In genomic region chr11:67488155-67488480, GRCh38 we compare ENCODE assay signal across 20 cellular contexts. TPM values are rescaled to one million over a fixed set of nuclear protein-coding genes. Genes with fewer than 3 reads are reported as not detected.
DNase-seq lines count a peak whose midpoint lies in the region; ATAC-seq lines count a peak whose summit lies in the region.
"Had no signal": no experiment of that assay in that cellular context is flagged by ENCODE, and none has a peak within 500 bp of the region (broad histone marks: within the 10 kb centered on the region; RNA-seq: fewer than 3 reads in every experiment).

No MANE protein-coding gene starts in this region.

- CTCF ChIA-PET in T-cell (lab: Charles Lee), result interaction anchor here in 1 of 2 donors (0.6 kb wide), 1 partner anchor 210 kb away, joined by 9 read pairs; no protein-coding TSS in a partner anchor

- peaks cover 91% of the 10 kb centered on the region for H3K36me3 Mint-ChIP-seq in activated T-cell treated with anti-CD3 and anti-CD28 coated beads, Interleukin-2, amount 50 U/mL, for 24 hours (ENCODE audit: low read depth)
- peaks cover 18% of the 10 kb centered on the region for H3K36me3 Mint-ChIP-seq in T-cell
- H3K36me3 Mint-ChIP-seq in activated naive CD8-positive, alpha-beta T cell treated with anti-CD3 and anti-CD28 coated beads, Interleukin-2, amount 10 ng/mL, durations not matched to agents 7 days and 5 days, result peaks cover 24% of the 10 kb centered on the region

- no peak for ATAC-seq in T-cell (replicated peaks in 1 of 4)
- ATAC-seq in activated naive CD8-positive, alpha-beta T cell treated with anti-CD3 and anti-CD28 coated beads, Interleukin-2, amount 10 ng/mL, durations not matched to agents 7 days and 5 days (ENCODE audit: low read depth), result no peak
- ATAC-seq in GM19023 (IDR thresholded peaks at IDR 0.05; ENCODE audit: unreplicated experiment), result no peak
- ATAC-seq: esophagus mucosa, left colon, right cardiac atrium had no signal

- peak overlapping the region; percentile 85 for H3K4me3 Mint-ChIP-seq in activated T-cell treated with anti-CD3 and anti-CD28 coated beads, Interleukin-2, amount 50 U/mL, for 24 hours
- H3K4me3 Mint-ChIP-seq in T-cell, result peak overlapping the region; percentile 0 to 86 (median 1)
- H3K4me3 Mint-ChIP-seq in activated naive CD8-positive, alpha-beta T cell treated with anti-CD3 and anti-CD28 coated beads, Interleukin-2, amount 10 ng/mL, durations not matched to agents 7 days and 5 days, result no peak overlapping the region
- H3K4me3 Mint-ChIP-seq: type B pancreatic cell had no signal

- peaks cover 2% of the 10 kb centered on the region for H3K9me3 Mint-ChIP-seq in activated T-cell treated with anti-CD3 and anti-CD28 coated beads, Interleukin-2, amount 50 U/mL, for 24 hours
- no peaks in the 10 kb centered on the region for H3K9me3 Mint-ChIP-seq in T-cell
- H3K9me3 Mint-ChIP-seq in activated naive CD8-positive, alpha-beta T cell treated with anti-CD3 and anti-CD28 coated beads, Interleukin-2, amount 10 ng/mL, durations not matched to agents 7 days and 5 days, result no peaks in the 10 kb centered on the region
- H3K9me3 Mint-ChIP-seq: type B pancreatic cell had no signal

- H3K27me3 Mint-ChIP-seq in activated T-cell treated with anti-CD3 and anti-CD28 coated beads, Interleukin-2, amount 50 U/mL, for 24 hours, result no peaks in the 10 kb centered on the region
- H3K27me3 Mint-ChIP-seq in T-cell, result no peaks in the 10 kb centered on the region
- no peaks in the 10 kb centered on the region for H3K27me3 Mint-ChIP-seq in activated naive CD8-positive, alpha-beta T cell treated with anti-CD3 and anti-CD28 coated beads, Interleukin-2, amount 10 ng/mL, durations not matched to agents 7 days and 5 days
- H3K27me3 Mint-ChIP-seq: type B pancreatic cell had no signal

- peak overlapping the region; percentile 99 for H3K27ac Mint-ChIP-seq in activated T-cell treated with anti-CD3 and anti-CD28 coated beads, Interleukin-2, amount 50 U/mL, for 24 hours
- H3K27ac Mint-ChIP-seq in T-cell, result peak overlapping the region; percentile 99
- H3K27ac Mint-ChIP-seq in activated naive CD8-positive, alpha-beta T cell treated with anti-CD3 and anti-CD28 coated beads, Interleukin-2, amount 10 ng/mL, durations not matched to agents 7 days and 5 days, result peak overlapping the region; percentile 56
- H3K27ac Mint-ChIP-seq: type B pancreatic cell had no signal

- POLR2A ChIA-PET in T-cell (lab: Charles Lee), result no interaction called here
- POLR2A ChIA-PET in activated naive CD8-positive, alpha-beta T cell treated with anti-CD3 and anti-CD28 coated beads, Interleukin-2, amount 10 ng/mL, durations not matched to agents 7 days and 5 days (lab: Charles Lee), result no interaction called here

- no peak for DNase-seq in activated T-cell treated with anti-CD3 and anti-CD28 coated beads, Interleukin-2, amount 50 U/mL, for 24 hours
- no peak for DNase-seq in activated T-cell treated with anti-CD3 and anti-CD28 coated beads, Interleukin-2, amount 50 U/mL, for 1 hour
- no peak for DNase-seq in T-cell
- no peak for DNase-seq in activated naive CD8-positive, alpha-beta T cell treated with anti-CD3 and anti-CD28 coated beads, Interleukin-2, amount 10 ng/mL, durations not matched to agents 7 days and 5 days
- peak; percentile 63 for DNase-seq in stimulated activated CD8-positive, alpha-beta memory T cell treated with anti-CD3 and anti-CD28 coated beads, Interleukin-4, amount 100 ng/mL, for 48 hours
- no peak for DNase-seq in amygdala (lab: John Stamatoyannopoulos, UW)
- no peak for DNase-seq in occipital lobe (lab: John Stamatoyannopoulos, UW)
- DNase-seq: caudate nucleus; left colon; NCI-H1694 treated with DMSO at 0.1 percent for 48 hours; NCI-H226; nucleus accumbens; stimulated activated naive CD4-positive, alpha-beta T cell; WERI-Rb-1 had no signal

- H3K4me1 Mint-ChIP-seq in activated T-cell treated with anti-CD3 and anti-CD28 coated beads, Interleukin-2, amount 50 U/mL, for 24 hours (ENCODE audit: low read depth), result peaks cover 68% of the 10 kb centered on the region
- peaks cover 57 to 62% (median 58%) of the 10 kb centered on the region in 3 donors for H3K4me1 Mint-ChIP-seq in T-cell
- H3K4me1 Mint-ChIP-seq in activated naive CD8-positive, alpha-beta T cell treated with anti-CD3 and anti-CD28 coated beads, Interleukin-2, amount 10 ng/mL, durations not matched to agents 7 days and 5 days, result peaks cover 50% of the 10 kb centered on the region

RNA-seq across cellular contexts. Expression of gene AIP, which starts 5.3 kb away (rescaled TPM):
- 100 to 1,000 TPM; 114 to 168 (median 154) TPM for total RNA-seq in T-cell
- 100 to 1,000 TPM; 161 to 166 TPM for total RNA-seq in activated naive CD8-positive, alpha-beta T cell treated with anti-CD3 and anti-CD28 coated beads, Interleukin-2, amount 10 ng/mL, durations not matched to agents 7 days and 5 days
- 66.8 TPM for total RNA-seq in occipital lobe

RNA-seq across cellular contexts. Expression of gene PITPNM1, which starts 17.0 kb away (rescaled TPM):
- total RNA-seq in T-cell (100 to 1,000 TPM in 4 of 5 donors, 10 to 100 TPM in 1; 74.2 to 167 (median 149) TPM), occipital lobe (34.0 TPM)
- 100 to 1,000 TPM; 125 to 132 TPM for total RNA-seq in activated naive CD8-positive, alpha-beta T cell treated with anti-CD3 and anti-CD28 coated beads, Interleukin-2, amount 10 ng/mL, durations not matched to agents 7 days and 5 days

RNA-seq across cellular contexts. Expression of gene TMEM134, which starts 19.1 kb away (rescaled TPM):
- total RNA-seq in T-cell (100 to 1,000 TPM in 3 of 5 donors, 10 to 100 TPM in 2; 59.9 to 113 (median 106) TPM), occipital lobe (13.1 TPM)
- total RNA-seq in activated naive CD8-positive, alpha-beta T cell treated with anti-CD3 and anti-CD28 coated beads, Interleukin-2, amount 10 ng/mL, durations not matched to agents 7 days and 5 days, result 10 to 100 TPM; 63.2 to 69.1 TPM

RNA-seq across cellular contexts. Expression of gene CDK2AP2, which starts 19.8 kb away (rescaled TPM):
- 10 to 100 TPM; 31.0 to 90.8 (median 79.9) TPM for total RNA-seq in T-cell
- 100 to 1,000 TPM in 1 of 2 experiments, 10 to 100 TPM in 1; 94.6 to 101 TPM for total RNA-seq in activated naive CD8-positive, alpha-beta T cell treated with anti-CD3 and anti-CD28 coated beads, Interleukin-2, amount 10 ng/mL, durations not matched to agents 7 days and 5 days
- total RNA-seq in occipital lobe, result 4.7 TPM

RNA-seq across cellular contexts. Expression of gene CABP4, which starts 33.0 kb away (rescaled TPM):
- total RNA-seq in T-cell (10 to 100 TPM in 2 of 5 donors, 1 to 10 TPM in 3; 3.5 to 16.0 (median 5.6) TPM), occipital lobe (not detected)
- total RNA-seq in activated naive CD8-positive, alpha-beta T cell treated with anti-CD3 and anti-CD28 coated beads, Interleukin-2, amount 10 ng/mL, durations not matched to agents 7 days and 5 days, result 1 to 10 TPM; 2.8 to 3.0 TPM
- total RNA-seq: H1, RPMI7951 had no signal
